24 cellular contexts compared by ENCODE assay signal in genomic region chr19:31538879-31539278, GRCh38.
DNase-seq lines count a peak whose midpoint lies in the region; ATAC-seq, FAIRE-seq and TF ChIP-seq lines count a peak whose summit lies in the region.
"Had no signal": no experiment of that assay in that cellular context is flagged by ENCODE, and none has a peak within 500 bp of the region (broad histone marks: within the 10 kb centered on the region; RNA-seq: fewer than 3 reads in every experiment).

No MANE protein-coding gene starts in this region.

- H3K4me1 Mint-ChIP-seq in activated CD8-positive, alpha-beta memory T cell treated with anti-CD3 and anti-CD28 coated beads, Interleukin-2, amount 10 ng/mL, durations not matched to agents 7 days and 5 days = no peaks in the 10 kb centered on the region
- no peaks in the 10 kb centered on the region for H3K4me1 Mint-ChIP-seq in osteocyte (ENCODE audit: unreplicated experiment)
- H3K4me1 Mint-ChIP-seq: B cell; CD4-positive, CD25-positive, alpha-beta regulatory T cell had no signal

- CTCF ChIA-PET in activated CD8-positive, alpha-beta memory T cell treated with anti-CD3 and anti-CD28 coated beads, Interleukin-2, amount 10 ng/mL, durations not matched to agents 7 days and 5 days (lab: Charles Lee) = no interaction called here

- no peaks in the 10 kb centered on the region for H3K27me3 Mint-ChIP-seq in activated CD8-positive, alpha-beta memory T cell treated with anti-CD3 and anti-CD28 coated beads, Interleukin-2, amount 10 ng/mL, durations not matched to agents 7 days and 5 days
- no peaks in the 10 kb centered on the region for H3K27me3 Mint-ChIP-seq in osteocyte (ENCODE audit: unreplicated experiment)
- H3K27me3 Mint-ChIP-seq: B cell; CD4-positive, CD25-positive, alpha-beta regulatory T cell had no signal

- peak; percentile 4 for DNase-seq in activated CD8-positive, alpha-beta memory T cell treated with anti-CD3 and anti-CD28 coated beads for 24 hours
- no peak for DNase-seq in activated CD8-positive, alpha-beta memory T cell treated with anti-CD3 and anti-CD28 coated beads, Interleukin-2, amount 10 ng/mL, durations not matched to agents 7 days and 5 days
- DNase-seq in D341Med (ENCODE audit: low spot score) (peak; percentile 18), ecto neural progenitor cell (ENCODE audit: low spot score) (peak; percentile 2), osteocyte (ENCODE audit: extremely low spot score, unreplicated experiment) (peak; percentile 54), NCI-H1105 treated with DMSO at 0.1 percent for 48 hours (lab: John Stamatoyannopoulos, UW) (no peak), hypothalamus (lab: John Stamatoyannopoulos, UW) (no peak), frontal cortex (ENCODE audit: low spot score in 2 of 2) (no peak)
- DNase-seq: Caco-2; CD4-positive, CD25-positive, alpha-beta regulatory T cell; DMS 273 treated with DMSO at 0.1 percent for 48 hours; DMS53; DMS79 treated with DMSO at 0.1 percent for 48 hours; GF-D8; GM23248; H7 had no signal

- no peaks in the 10 kb centered on the region for H3K36me3 Mint-ChIP-seq in activated CD8-positive, alpha-beta memory T cell treated with anti-CD3 and anti-CD28 coated beads, Interleukin-2, amount 10 ng/mL, durations not matched to agents 7 days and 5 days
- H3K36me3 Mint-ChIP-seq in osteocyte (ENCODE audit: unreplicated experiment) = no peaks in the 10 kb centered on the region
- H3K36me3 Mint-ChIP-seq: CD4-positive, CD25-positive, alpha-beta regulatory T cell; CD8-positive, alpha-beta T cell had no signal

- no peak for ATAC-seq in activated CD8-positive, alpha-beta memory T cell treated with anti-CD3 and anti-CD28 coated beads, Interleukin-2, amount 10 ng/mL, durations not matched to agents 7 days and 5 days
- ATAC-seq: CD8-positive, alpha-beta T cell; HCT116 had no signal

- no peak for FAIRE-seq in frontal cortex (lab: Jason Lieb, UNC)
- FAIRE-seq: A204.1, D721Med, GM12891, GM18507, H1 had no signal

- H3K9me3 Mint-ChIP-seq in activated CD8-positive, alpha-beta memory T cell treated with anti-CD3 and anti-CD28 coated beads, Interleukin-2, amount 10 ng/mL, durations not matched to agents 7 days and 5 days (ENCODE audit: low read depth) = peaks cover 9% of the 10 kb centered on the region
- H3K9me3 Mint-ChIP-seq in osteocyte (ENCODE audit: unreplicated experiment) = peaks cover 18% of the 10 kb centered on the region

- no peak for TF ChIP-seq CTCF in osteocyte (IDR thresholded peaks at IDR 0.05)

- no peak overlapping the region for H3K4me3 Mint-ChIP-seq in activated CD8-positive, alpha-beta memory T cell treated with anti-CD3 and anti-CD28 coated beads, Interleukin-2, amount 10 ng/mL, durations not matched to agents 7 days and 5 days
- H3K4me3 Mint-ChIP-seq in osteocyte (ENCODE audit: unreplicated experiment) = no peak overlapping the region
- H3K4me3 Mint-ChIP-seq: B cell; CD4-positive, CD25-positive, alpha-beta regulatory T cell; CD8-positive, alpha-beta T cell had no signal

- H3K27ac Mint-ChIP-seq in activated CD8-positive, alpha-beta memory T cell treated with anti-CD3 and anti-CD28 coated beads, Interleukin-2, amount 10 ng/mL, durations not matched to agents 7 days and 5 days = no peak overlapping the region
- H3K27ac Mint-ChIP-seq in osteocyte (ENCODE audit: unreplicated experiment) = no peak overlapping the region
- H3K27ac Mint-ChIP-seq: B cell; CD4-positive, CD25-positive, alpha-beta regulatory T cell; CD8-positive, alpha-beta T cell had no signal

Comparison
In these comparisons a context has a peak if more than half of its experiments do, and no peak if none do; other contexts are left out.
1. DNase-seq: peak in activated CD8-positive, alpha-beta memory T cell treated with anti-CD3 and anti-CD28 coated beads for 24 hours (single experiment), D341Med (single experiment), ecto neural progenitor cell (single experiment) and osteocyte (single experiment); none in activated CD8-positive, alpha-beta memory T cell treated with anti-CD3 and anti-CD28 coated beads, Interleukin-2, amount 10 ng/mL, durations not matched to agents 7 days and 5 days (single experiment), NCI-H1105 treated with DMSO at 0.1 percent for 48 hours (single experiment), hypothalamus (0 of 51) and frontal cortex (0 of 2).